15 cellular contexts compared by ENCODE assay signal in genomic region chr1:39825432-39825941, GRCh38. TPM values are rescaled to one million over a fixed set of nuclear protein-coding genes. Genes with fewer than 3 reads are reported as not detected.
DNase-seq lines count a peak whose midpoint lies in the region; ATAC-seq and TF ChIP-seq lines count a peak whose summit lies in the region.
"Had no signal": no experiment of that assay in that cellular context is flagged by ENCODE, and none has a peak within 500 bp of the region (broad histone marks: within the 10 kb centered on the region; RNA-seq: fewer than 3 reads in every experiment).

No MANE protein-coding gene starts in this region.

- no peaks in the 10 kb centered on the region for H3K9me3 Mint-ChIP-seq in nephron
- H3K9me3 Mint-ChIP-seq: activated T-helper 1 cell treated with anti-CD3 and anti-CD28 coated beads, Interleukin-12 subunit alpha, Interleukin-12 subunit beta, Interleukin-2, Interleukin-4 antibody, amounts not matched to agents 30 ng/mL and 10 ng/mL and 1 ng/mL, durations not matched to agents 14 hours and 24 hours and 36 hours; CD4-positive, alpha-beta T cell had no signal

- no peak for TF ChIP-seq CTCF in GM12864 (IDR thresholded peaks at IDR 0.05; ENCODE audit: low read depth, low read length, missing control alignments)
- TF ChIP-seq CTCF in Peyer's patch (IDR thresholded peaks at IDR 0.05): no peak
- no peak for TF ChIP-seq CTCF in nephron (IDR thresholded peaks at IDR 0.05; ENCODE audit: unreplicated experiment in 3 of 3)
- no peak for TF ChIP-seq CTCF in GM10266 (IDR thresholded peaks at IDR 0.05; ENCODE audit: control insufficient read depth, insufficient read depth, low read depth, missing control alignments)

- peak; percentile 49 for DNase-seq in GM12864 (ENCODE audit: low read depth)
- peak in 2 of 3 donors; percentile 82 to 87 for DNase-seq in Peyer's patch
- DNase-seq in dermis blood vessel endothelial cell: no peak
- DNase-seq in GM10266 (ENCODE audit: extremely low spot score): no peak
- DNase-seq: CD4-positive, alpha-beta T cell; NCI-H1694; right cardiac atrium; SHP77 treated with DMSO at 0.1 percent for 48 hours had no signal

- H3K4me1 ChIP-seq in Peyer's patch: peaks cover 0 to 25% (median 0%) of the 10 kb centered on the region in 4 donors
- H3K4me1 ChIP-seq: tibial nerve had no signal

- H3K27ac Mint-ChIP-seq in nephron: peak overlapping the region in 2 of 3 experiments; percentile 47 to 82
- H3K27ac Mint-ChIP-seq: activated T-helper 1 cell treated with anti-CD3 and anti-CD28 coated beads, Interleukin-12 subunit alpha, Interleukin-12 subunit beta, Interleukin-2, Interleukin-4 antibody, amounts not matched to agents 30 ng/mL and 10 ng/mL and 1 ng/mL, durations not matched to agents 14 hours and 24 hours and 36 hours; CD4-positive, alpha-beta T cell; WTC11 had no signal

- H3K36me3 ChIP-seq in Peyer's patch: no peaks in the 10 kb centered on the region
- H3K36me3 ChIP-seq: tibial nerve had no signal

- H3K4me1 Mint-ChIP-seq in nephron: peaks cover 46% of the 10 kb centered on the region

- TF ChIP-seq POLR2A in Peyer's patch (IDR thresholded peaks at IDR 0.05): peak in 1 of 2 donors; percentile 56

- no peak overlapping the region for H3K4me3 Mint-ChIP-seq in nephron
- H3K4me3 Mint-ChIP-seq: activated T-helper 1 cell treated with anti-CD3 and anti-CD28 coated beads, Interleukin-12 subunit alpha, Interleukin-12 subunit beta, Interleukin-2, Interleukin-4 antibody, amounts not matched to agents 30 ng/mL and 10 ng/mL and 1 ng/mL, durations not matched to agents 14 hours and 24 hours and 36 hours; CD4-positive, alpha-beta T cell; WTC11 had no signal

- H3K36me3 Mint-ChIP-seq in nephron (ENCODE audit: low read depth): no peaks in the 10 kb centered on the region
- H3K36me3 Mint-ChIP-seq: WTC11 had no signal

- no peaks in the 10 kb centered on the region for H3K27me3 ChIP-seq in Peyer's patch
- H3K27me3 ChIP-seq: tibial nerve had no signal

- H3K9me3 ChIP-seq in Peyer's patch: no peaks in the 10 kb centered on the region
- H3K9me3 ChIP-seq: tibial nerve had no signal

- ATAC-seq in HG02870 (IDR thresholded peaks at IDR 0.05; ENCODE audit: unreplicated experiment) (peak; percentile 57), GM18867 (IDR thresholded peaks at IDR 0.05; ENCODE audit: unreplicated experiment) (no peak), HG03045 (IDR thresholded peaks at IDR 0.05; ENCODE audit: unreplicated experiment) (no peak)
- ATAC-seq: WTC11 had no signal

- H3K4me3 ChIP-seq in GM12864 (ENCODE audit: low read depth, low read length) (no peak overlapping the region), Peyer's patch (no peak overlapping the region)
- H3K4me3 ChIP-seq: tibial nerve had no signal

- H3K27ac ChIP-seq in Peyer's patch: peak overlapping the region in 3 of 4 donors; percentile 26 to 90 (median 75)

- H3K27me3 Mint-ChIP-seq in nephron (ENCODE audit: low read depth): peaks cover 3% of the 10 kb centered on the region

RNA-seq across cellular contexts. Expression of gene BMP8B, which starts 36.8 kb away (rescaled TPM):
- total RNA-seq in Peyer's patch (10 to 100 TPM in 3 of 4 donors, 1 to 10 TPM in 1; 1.7 to 34.0 (median 15.7) TPM), dermis blood vessel endothelial cell (0.17 and 0.47 TPM in 2 replicates)

RNA-seq across cellular contexts. Expression of gene OXCT2, which starts 54.3 kb away (rescaled TPM):
- total RNA-seq in Peyer's patch (10 to 100 TPM in 1 of 4 donors, 1 to 10 TPM in 3; 5.0 to 12.2 (median 6.8) TPM), dermis blood vessel endothelial cell (2.9 and 7.0 TPM in 2 replicates)
- total RNA-seq: CD4-positive, alpha-beta T cell had no signal

RNA-seq across cellular contexts. Expression of gene TRIT1, which starts 57.8 kb away (rescaled TPM):
- total RNA-seq in Peyer's patch: 10 to 100 TPM; 13.7 to 52.0 (median 18.1) TPM
- total RNA-seq in dermis blood vessel endothelial cell: 17.3 and 19.4 TPM in 2 replicates

Comparison
In these comparisons a context has a peak if more than half of its experiments do, and no peak if none do; other contexts are left out.
1. DNase-seq: peak in GM12864 (single experiment) and Peyer's patch (2 of 3); none in dermis blood vessel endothelial cell (single experiment) and GM10266 (single experiment).